ENCODE assay signal across 19 cellular contexts in genomic region chr20:15396900-15397299, GRCh38.
DNase-seq lines count a peak whose midpoint lies in the region; ATAC-seq and TF ChIP-seq lines count a peak whose summit lies in the region.
"Had no signal": no experiment of that assay in that cellular context is flagged by ENCODE, and none has a peak within 500 bp of the region (broad histone marks: within the 10 kb centered on the region; RNA-seq: fewer than 3 reads in every experiment).

No MANE protein-coding gene starts in this region.

- H4K20me1 ChIP-seq in H9 (ENCODE audit: control insufficient read depth, insufficient read depth, insufficient read length) = no peaks in the 10 kb centered on the region

- peak overlapping the region; percentile 16 for H2AFZ ChIP-seq in H9 (ENCODE audit: low read length)

- H2BK120ac ChIP-seq in H9 (ENCODE audit: low read depth, low read length, poor library complexity, severe bottlenecking) = no peak overlapping the region

- no peak overlapping the region for H3T11ph ChIP-seq in H9 (ENCODE audit: low read length)

- H3K56ac ChIP-seq in H9 (ENCODE audit: insufficient read length, low read depth, low read length) = no peak overlapping the region

- H3K18ac ChIP-seq in H9 (ENCODE audit: insufficient read length, low read depth, low read length) = no peak overlapping the region

- H3K4ac ChIP-seq in H9 (ENCODE audit: low read depth, low read length) = no peak overlapping the region

- ATAC-seq in HG03135 (IDR thresholded peaks at IDR 0.05; ENCODE audit: unreplicated experiment) = no peak

- no peak overlapping the region for H3K23ac ChIP-seq in H9 (ENCODE audit: insufficient read length, low read depth, low read length)

- no peak overlapping the region for H3K27ac Mint-ChIP-seq in H9
- H3K27ac Mint-ChIP-seq: CD14-positive monocyte, HFFc6 had no signal

- no peak overlapping the region for H2BK5ac ChIP-seq in H9 (ENCODE audit: insufficient read length, low read length)

- no peak overlapping the region for H4K8ac ChIP-seq in H9 (replicated peaks; ENCODE audit: insufficient read length, low read depth, low read length)

- peaks cover 2% of the 10 kb centered on the region; the same call in 1 of the 2 replicates for H3K4me1 ChIP-seq in H9 (ENCODE audit: insufficient read depth, low read length)
- H3K4me1 ChIP-seq: Peyer's patch had no signal

- no peaks in the 10 kb centered on the region for H3K36me3 ChIP-seq in brain microvascular endothelial cell (replicated peaks)
- H3K36me3 ChIP-seq: Peyer's patch, SJCRH30 had no signal

- no peaks in the 10 kb centered on the region for H3K79me1 ChIP-seq in H9 (ENCODE audit: insufficient read depth, low read depth, low read length, poor library complexity, severe bottlenecking)

- no peak for DNase-seq in H9
- DNase-seq in brain microvascular endothelial cell = peak; percentile 0
- DNase-seq in kidney glomerular epithelial cell (lab: John Stamatoyannopoulos, UW) = peak; percentile 46
- peak; percentile 1 for DNase-seq in renal cortical epithelial cell (ENCODE audit: low read depth)
- no peak for DNase-seq in activated CD4-positive, CD25-positive, alpha-beta regulatory T cell treated with anti-CD3 and anti-CD28 coated beads, Interleukin-2, amount 50 U/mL, for 72 hours
- DNase-seq in midbrain (lab: John Stamatoyannopoulos, UW) = no peak
- DNase-seq: HFFc6, KBM-7, MM.1S, NCI-H1048, NCI-H1436 treated with DMSO at 0.1 percent for 48 hours, NCI-H2029 treated with DMSO at 0.1 percent for 48 hours, NCI-H345, NCI-H524 treated with DMSO at 0.1 percent for 48 hours, Peyer's patch, SJCRH30 had no signal

- H3K9me3 ChIP-seq in H9 (ENCODE audit: control insufficient read depth, low read depth, low read length) = no peaks in the 10 kb centered on the region
- H3K9me3 ChIP-seq: Peyer's patch, SJCRH30 had no signal

- TF ChIP-seq CTCF in H9 (conservative IDR thresholded peaks at IDR 0.05) (no peak), brain microvascular endothelial cell (IDR thresholded peaks at IDR 0.05; ENCODE audit: low read depth, low read length, missing control alignments) (no peak)

- no peak overlapping the region for H3K14ac ChIP-seq in H9 (ENCODE audit: insufficient read depth, low read length)

- no peak overlapping the region for H3K4me2 ChIP-seq in H9 (ENCODE audit: insufficient read depth, insufficient read length, low read length)

- no peak overlapping the region for H4K5ac ChIP-seq in H9 (ENCODE audit: insufficient read length, low read depth, low read length)

- in situ Hi-C loops in brain microvascular endothelial cell (cut with HindIII; ENCODE audit: low pct_ligation_motif_present, low sequenced_read_pairs) = no loop called here

- no peaks in the 10 kb centered on the region for H3K23me2 ChIP-seq in H9 (ENCODE audit: insufficient read length, low read depth, low read length, poor library complexity, severe bottlenecking)

- H3K27me3 ChIP-seq in H9 (ENCODE audit: insufficient read depth, low read length) = no peaks in the 10 kb centered on the region
- H3K27me3 ChIP-seq in brain microvascular endothelial cell (replicated peaks) = no peaks in the 10 kb centered on the region
- H3K27me3 ChIP-seq: Peyer's patch, SJCRH30 had no signal

- no peak overlapping the region for H2AK5ac ChIP-seq in H9 (ENCODE audit: insufficient read length, low read length)

- no peaks in the 10 kb centered on the region; a peak in 1 of 7 replicates for H3K36me3 Mint-ChIP-seq in H9 (ENCODE audit: insufficient read depth in 1 of 3, low read depth in 3 of 3)
- H3K36me3 Mint-ChIP-seq: CD14-positive monocyte had no signal

- H3K9me3 Mint-ChIP-seq in H9 = peaks cover 0 to 2% of the 10 kb centered on the region in 2 experiments; a peak in 2 of 5 replicates

- no peak overlapping the region for H3K4me3 Mint-ChIP-seq in H9
- H3K4me3 Mint-ChIP-seq: CD14-positive monocyte, HFFc6 had no signal

- H3K27ac ChIP-seq in H9 (ENCODE audit: insufficient read length, low read depth, low read length) = no peak overlapping the region
- H3K27ac ChIP-seq in brain microvascular endothelial cell = no peak overlapping the region
- H3K27ac ChIP-seq: HL-60, Peyer's patch, SJCRH30 had no signal

- H3K4me3 ChIP-seq in brain microvascular endothelial cell (ENCODE audit: low read depth, low read length) = no peak overlapping the region
- H3K4me3 ChIP-seq: Peyer's patch, SJCRH30 had no signal

- H2BK20ac ChIP-seq in H9 (ENCODE audit: low read depth, low read length, poor library complexity, severe bottlenecking) = no peak overlapping the region

- no peak overlapping the region for H2BK15ac ChIP-seq in H9 (ENCODE audit: low read depth, low read length)

- H3K79me2 ChIP-seq in H9 (ENCODE audit: insufficient read depth, low read length) = no peaks in the 10 kb centered on the region

- no peak overlapping the region for H2BK12ac ChIP-seq in H9 (ENCODE audit: insufficient read length, low read depth, low read length)

- WGBS in H9 (ENCODE audit: extremely low coverage, insufficient read length, low lambda C conversion rate) = no CpG with 5 or more reads among the region's 3 CpGs

- no peaks in the 10 kb centered on the region for H3K27me3 Mint-ChIP-seq in H9 (ENCODE audit: low read depth)

- no peak overlapping the region for H3K9ac ChIP-seq in H9 (ENCODE audit: extremely low read depth, insufficient read length, low read length)

- H3K4me1 Mint-ChIP-seq in H9 = peaks cover 3 to 4% of the 10 kb centered on the region in 2 experiments; a peak in 2 of 4 replicates
- H3K4me1 Mint-ChIP-seq: CD14-positive monocyte had no signal

- no peak overlapping the region for H4K91ac ChIP-seq in H9 (ENCODE audit: insufficient read length, low read depth, low read length)

Comparison
In these comparisons a context has a peak if more than half of its experiments do, and no peak if none do; other contexts are left out.
1. DNase-seq: peak in brain microvascular endothelial cell (single experiment), kidney glomerular epithelial cell (single experiment) and renal cortical epithelial cell (single experiment); none in H9 (single experiment), activated CD4-positive, CD25-positive, alpha-beta regulatory T cell treated with anti-CD3 and anti-CD28 coated beads, Interleukin-2, amount 50 U/mL, for 72 hours (single experiment) and midbrain (single experiment).